ENCODE assay signal across 8 cellular contexts in genomic region chr19:54189668-54190502, GRCh38. TPM values are rescaled to one million over a fixed set of nuclear protein-coding genes. Genes with fewer than 3 reads are reported as not detected.
DNase-seq lines count a peak whose midpoint lies in the region; ATAC-seq and TF ChIP-seq lines count a peak whose summit lies in the region.

No MANE protein-coding gene starts in this region.

- H3K9me3 ChIP-seq in mononuclear cell (ENCODE audit: low read depth, low read length), result no peaks in the 10 kb centered on the region

- peak overlapping the region; percentile 78 for H3K4me3 ChIP-seq in mononuclear cell (ENCODE audit: low read length)

- no peaks in the 10 kb centered on the region for H3K27me3 ChIP-seq in mononuclear cell (ENCODE audit: insufficient read depth, low read length)

- H3K27ac ChIP-seq in epithelial cell of prostate, result peak overlapping the region; percentile 94

- peak; percentile 100 for DNase-seq in DMS153 treated with DMSO at 0.1 percent for 48 hours (lab: John Stamatoyannopoulos, UW; ENCODE audit: unreplicated experiment)
- peak; percentile 99 for DNase-seq in OCI-M2 (lab: John Stamatoyannopoulos, UW; ENCODE audit: unreplicated experiment)
- DNase-seq in activated T-cell treated with anti-CD3 and anti-CD28 coated beads, Interleukin-2, amount 50 U/mL, for 1 hour, result peak; percentile 100
- DNase-seq in epithelial cell of prostate (ENCODE audit: low read depth, low spot score), result peak; percentile 99
- DNase-seq in stimulated activated CD8-positive, alpha-beta memory T cell treated with anti-CD3 and anti-CD28 coated beads, Interleukin-2, amount 100 ng/mL, for 48 hours (ENCODE audit: low read depth in 2 of 2), result peak; percentile 99 to 100

- peaks cover 37% of the 10 kb centered on the region for H3K4me1 ChIP-seq in mononuclear cell (ENCODE audit: insufficient read depth, low read length)

- no peak for TF ChIP-seq EP300 in Ishikawa (IDR thresholded peaks at IDR 0.05; ENCODE audit: borderline replicate concordance)

- no peak for TF ChIP-seq RAD21 in Ishikawa (IDR thresholded peaks at IDR 0.05; ENCODE audit: low read depth)

- peak; percentile 45 for ATAC-seq in GM21619 (IDR thresholded peaks at IDR 0.05; ENCODE audit: unreplicated experiment)

TF ChIP-seq in Ishikawa, 13 proteins besides CTCF, POLR2A, EP300 and RAD21:
- TF ChIP-seq FOXM1 (IDR thresholded peaks at IDR 0.05; ENCODE audit: borderline replicate concordance, low read depth), result no peak
- TF ChIP-seq, protein P1, sequence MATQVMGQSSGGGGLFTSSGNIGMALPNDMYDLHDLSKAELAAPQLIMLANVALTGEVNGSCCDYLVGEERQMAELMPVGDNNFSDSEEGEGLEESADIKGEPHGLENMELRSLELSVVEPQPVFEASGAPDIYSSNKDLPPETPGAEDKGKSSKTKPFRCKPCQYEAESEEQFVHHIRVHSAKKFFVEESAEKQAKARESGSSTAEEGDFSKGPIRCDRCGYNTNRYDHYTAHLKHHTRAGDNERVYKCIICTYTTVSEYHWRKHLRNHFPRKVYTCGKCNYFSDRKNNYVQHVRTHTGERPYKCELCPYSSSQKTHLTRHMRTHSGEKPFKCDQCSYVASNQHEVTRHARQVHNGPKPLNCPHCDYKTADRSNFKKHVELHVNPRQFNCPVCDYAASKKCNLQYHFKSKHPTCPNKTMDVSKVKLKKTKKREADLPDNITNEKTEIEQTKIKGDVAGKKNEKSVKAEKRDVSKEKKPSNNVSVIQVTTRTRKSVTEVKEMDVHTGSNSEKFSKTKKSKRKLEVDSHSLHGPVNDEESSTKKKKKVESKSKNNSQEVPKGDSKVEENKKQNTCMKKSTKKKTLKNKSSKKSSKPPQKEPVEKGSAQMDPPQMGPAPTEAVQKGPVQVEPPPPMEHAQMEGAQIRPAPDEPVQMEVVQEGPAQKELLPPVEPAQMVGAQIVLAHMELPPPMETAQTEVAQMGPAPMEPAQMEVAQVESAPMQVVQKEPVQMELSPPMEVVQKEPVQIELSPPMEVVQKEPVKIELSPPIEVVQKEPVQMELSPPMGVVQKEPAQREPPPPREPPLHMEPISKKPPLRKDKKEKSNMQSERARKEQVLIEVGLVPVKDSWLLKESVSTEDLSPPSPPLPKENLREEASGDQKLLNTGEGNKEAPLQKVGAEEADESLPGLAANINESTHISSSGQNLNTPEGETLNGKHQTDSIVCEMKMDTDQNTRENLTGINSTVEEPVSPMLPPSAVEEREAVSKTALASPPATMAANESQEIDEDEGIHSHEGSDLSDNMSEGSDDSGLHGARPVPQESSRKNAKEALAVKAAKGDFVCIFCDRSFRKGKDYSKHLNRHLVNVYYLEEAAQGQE (IDR thresholded peaks at IDR 0.05; ENCODE audit: low read depth), result no peak
- no peak for TF ChIP-seq ZBTB7A (IDR thresholded peaks at IDR 0.05; ENCODE audit: low read depth)
- TF ChIP-seq USF1 (IDR thresholded peaks at IDR 0.05), result peak; percentile 16; the same call in 1 of the 2 replicates
- TF ChIP-seq EGR1 (IDR thresholded peaks at IDR 0.05), result peak; percentile 13; the same call in 1 of the 2 replicates
- no peak for TF ChIP-seq NFIC (IDR thresholded peaks at IDR 0.05)
- TF ChIP-seq TCF12 (IDR thresholded peaks at IDR 0.05; ENCODE audit: low read depth), result no peak
- TF ChIP-seq YY1 (IDR thresholded peaks at IDR 0.05; ENCODE audit: low read depth), result no peak
- 0 out of 2 replicates have a peak, but pooled peaks have one; percentile 27 for TF ChIP-seq TAF1 (IDR thresholded peaks at IDR 0.05; ENCODE audit: low read depth)
- peak; percentile 52; the same call in 1 of the 2 replicates for TF ChIP-seq CREB1 (IDR thresholded peaks at IDR 0.05; ENCODE audit: low read depth)
- no peak for TF ChIP-seq CEBPB (IDR thresholded peaks at IDR 0.05)
- TF ChIP-seq TEAD4 (IDR thresholded peaks at IDR 0.05), result no peak
- TF ChIP-seq MAX (IDR thresholded peaks at IDR 0.05), result peak; percentile 86

RNA-seq across cellular contexts. Expression of gene MBOAT7, which starts 0.5 kb away (rescaled TPM):
- total RNA-seq in mononuclear cell, result 30.3 TPM

RNA-seq across cellular contexts. Expression of gene TSEN34, which starts 1.2 kb away (rescaled TPM):
- 15.5 TPM for total RNA-seq in mononuclear cell

RNA-seq across cellular contexts. Expression of gene RPS9, which starts 10.8 kb away (rescaled TPM):
- total RNA-seq in mononuclear cell, result 2,589 TPM

RNA-seq across cellular contexts. Expression of gene TMC4, which starts 16.9 kb away (rescaled TPM):
- 0.31 TPM for total RNA-seq in mononuclear cell

RNA-seq across cellular contexts. Expression of gene LENG1, which starts 30.4 kb away (rescaled TPM):
- 11.9 TPM for total RNA-seq in mononuclear cell

Comparison
In these comparisons a context has a peak if more than half of its experiments do, and no peak if none do; other contexts are left out.
1. Peak in every context shown above with its lines: DNase-seq, ATAC-seq, H3K4me3 ChIP-seq and H3K27ac ChIP-seq.